In the genomic region with DNA sequence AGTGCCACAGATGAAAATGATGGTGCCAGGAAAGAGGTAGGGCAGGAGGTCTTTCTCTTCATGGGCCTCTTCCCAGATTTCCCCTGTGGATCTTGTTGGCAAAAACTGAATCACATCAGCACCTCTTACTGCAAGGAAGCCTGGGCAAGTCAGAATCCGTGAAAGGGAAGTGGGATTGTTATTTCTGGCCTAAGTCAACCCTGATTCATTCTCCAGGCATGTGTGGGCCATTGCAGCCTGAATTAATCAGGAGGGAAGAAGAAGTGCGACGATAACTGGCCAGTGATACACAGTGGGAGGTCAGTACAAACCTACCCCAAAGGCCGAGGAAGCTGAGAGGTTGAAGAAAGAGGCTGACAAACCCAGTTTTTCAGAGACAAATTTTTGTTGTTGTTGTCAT, we compare ENCODE assay signal across 8 cellular contexts. TPM values are rescaled to one million over a fixed set of nuclear protein-coding genes. Genes with fewer than 3 reads are reported as not detected.
DNase-seq lines count a peak whose midpoint lies in the region; ATAC-seq and TF ChIP-seq lines count a peak whose summit lies in the region.

No MANE protein-coding gene starts in this region.

- TF ChIP-seq EP300 in SK-N-SH (IDR thresholded peaks at IDR 0.05; ENCODE audit: borderline replicate concordance in 1 of 2, low read depth in 1 of 2, low read length in 1 of 2): peak in 1 of 2 experiments; percentile 64; a peak in 1 of 4 replicates

- no peak for TF ChIP-seq RAD21 in SK-N-SH (IDR thresholded peaks at IDR 0.05; ENCODE audit: low read length)

- no peaks in the 10 kb centered on the region for H3K27me3 ChIP-seq in SK-N-SH (ENCODE audit: insufficient read depth)
- no peaks in the 10 kb centered on the region for H3K27me3 ChIP-seq in skeletal muscle tissue (ENCODE audit: control insufficient read depth in 3 of 3, insufficient read depth in 3 of 3, low read length in 3 of 3)

- no peaks in the 10 kb centered on the region for H4K20me1 ChIP-seq in SK-N-SH (ENCODE audit: insufficient read depth)

- H3K4me3 ChIP-seq in SK-N-SH (ENCODE audit: low read depth in 2 of 2, low read length in 1 of 2) (no peak overlapping the region), foreskin fibroblast (ENCODE audit: low read depth in 1 of 2, low read length in 2 of 2) (no peak overlapping the region), skeletal muscle tissue (ENCODE audit: low read length in 3 of 3) (no peak overlapping the region)

- CTCF ChIA-PET in SK-N-SH (lab: Yijun Ruan, JAX): interaction anchor here (1.9 kb wide), 1 partner anchor 52 kb away, joined by 9 read pairs; no protein-coding TSS in a partner anchor

- DNase-seq in H4 (ENCODE audit: low spot score): peak; percentile 32
- no peak for DNase-seq in SK-N-SH
- peak; percentile 96 for DNase-seq in foreskin fibroblast
- no peak for DNase-seq in NCI-H69 (lab: John Stamatoyannopoulos, UW)
- no peak for DNase-seq in superior temporal gyrus (ENCODE audit: extremely low spot score)

- H3K9me3 ChIP-seq in SK-N-SH (no peaks in the 10 kb centered on the region), skeletal muscle tissue (ENCODE audit: control insufficient read depth in 3 of 3, low read length in 3 of 3) (no peaks in the 10 kb centered on the region)

- H2AFZ ChIP-seq in SK-N-SH (ENCODE audit: low read depth): peak overlapping the region; percentile 61; the same call in 1 of the 2 replicates

- H3K9me2 ChIP-seq in SK-N-SH: no peaks in the 10 kb centered on the region

- H3K9ac ChIP-seq in SK-N-SH (peak overlapping the region; percentile 26; the same call in 1 of the 2 replicates), skeletal muscle tissue (ENCODE audit: low read depth in 1 of 3, low read length in 3 of 3) (no peak overlapping the region)

- WGBS in SK-N-SH (ENCODE audit: low lambda C conversion rate): 13% methylated on average over 4 of the region's 4 CpGs

- H3K36me3 ChIP-seq in SK-N-SH (replicated peaks in 1 of 2; ENCODE audit: control insufficient read depth in 1 of 2, insufficient read depth in 2 of 2, low read length in 1 of 2): no peaks in the 10 kb centered on the region
- H3K36me3 ChIP-seq in skeletal muscle tissue (ENCODE audit: control insufficient read depth in 3 of 3, insufficient read depth in 3 of 3, low read length in 3 of 3): no peaks in the 10 kb centered on the region

- no peaks in the 10 kb centered on the region for H3K79me2 ChIP-seq in SK-N-SH (ENCODE audit: insufficient read depth)

- peaks cover 17% of the 10 kb centered on the region for H3F3A ChIP-seq in SK-N-SH (replicated peaks; ENCODE audit: insufficient read depth)

- POLR2A ChIA-PET in SK-N-SH (lab: Yijun Ruan, JAX): no interaction called here

- ATAC-seq in HG03571 (IDR thresholded peaks at IDR 0.05; ENCODE audit: unreplicated experiment) (no peak), GM21717 (IDR thresholded peaks at IDR 0.05; ENCODE audit: unreplicated experiment) (no peak)

- peaks cover 0 to 11% of the 10 kb centered on the region in 2 experiments; a peak in 1 of 4 replicates for H3K4me1 ChIP-seq in SK-N-SH (ENCODE audit: control insufficient read depth in 1 of 2, insufficient read depth in 2 of 2, low read depth in 1 of 2, low read length in 1 of 2)
- peaks cover 6 to 11% (median 8%) of the 10 kb centered on the region in 3 donors for H3K4me1 ChIP-seq in skeletal muscle tissue (ENCODE audit: control insufficient read depth in 3 of 3, insufficient read depth in 3 of 3, low read length in 3 of 3)

- peak overlapping the region; percentile 54; the same call in 1 of the 2 replicates for H3K4me2 ChIP-seq in SK-N-SH

- H3K27ac ChIP-seq in SK-N-SH (ENCODE audit: low read depth in 2 of 2, low read length in 1 of 2): peak overlapping the region; percentile 5 to 90; a peak in 3 of 4 replicates
- H3K27ac ChIP-seq in skeletal muscle tissue (ENCODE audit: low read depth, low read length): peak overlapping the region; percentile 36

- TF ChIP-seq CTCF in SK-N-SH (IDR thresholded peaks at IDR 0.05) (no peak), foreskin fibroblast (IDR thresholded peaks at IDR 0.05; ENCODE audit: low read depth, low read length) (no peak)

TF ChIP-seq in SK-N-SH, 30 proteins besides CTCF, POLR2A, EP300 and RAD21:
- TF ChIP-seq ELF1 (IDR thresholded peaks at IDR 0.05) (peak; percentile 42), JUND (IDR thresholded peaks at IDR 0.05) (peak; percentile 87), CHD2 (IDR thresholded peaks at IDR 0.05; ENCODE audit: low read length, partially characterized antibody) (no peak), MEF2A (IDR thresholded peaks at IDR 0.05; ENCODE audit: borderline replicate concordance, low read depth) (peak; percentile 28; the same call in 1 of the 2 replicates), RFX5 (IDR thresholded peaks at IDR 0.05; ENCODE audit: low read length) (no peak), TEAD4 (IDR thresholded peaks at IDR 0.05; ENCODE audit: borderline replicate concordance, insufficient read depth) (peak; percentile 72), NFIC (IDR thresholded peaks at IDR 0.05; ENCODE audit: borderline replicate concordance) (peak; percentile 93), POLR2AphosphoS5 (IDR thresholded peaks at IDR 0.05; ENCODE audit: low read depth, low read length) (no peak), YY1 (IDR thresholded peaks at IDR 0.05; ENCODE audit: low read depth) (0 out of 2 replicates have a peak, but pooled peaks have one; percentile 27), TCF12 (IDR thresholded peaks at IDR 0.05) (peak; percentile 89), GABPA (IDR thresholded peaks at IDR 0.05; ENCODE audit: low read depth) (no peak), REST (IDR thresholded peaks at IDR 0.05; ENCODE audit: low read depth, low read length) (no peak), FOSL2 (IDR thresholded peaks at IDR 0.05; ENCODE audit: borderline replicate concordance, low read depth) (peak; percentile 88), SMC3 (IDR thresholded peaks at IDR 0.05; ENCODE audit: low read depth, low read length) (no peak), TAF1 (IDR thresholded peaks at IDR 0.05; ENCODE audit: borderline replicate concordance, low read depth, low read length) (no peak)
- TF ChIP-seq, protein P1, sequence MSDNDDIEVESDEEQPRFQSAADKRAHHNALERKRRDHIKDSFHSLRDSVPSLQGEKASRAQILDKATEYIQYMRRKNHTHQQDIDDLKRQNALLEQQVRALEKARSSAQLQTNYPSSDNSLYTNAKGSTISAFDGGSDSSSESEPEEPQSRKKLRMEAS (IDR thresholded peaks at IDR 0.05; ENCODE audit: low read depth): peak; percentile 91
- TF ChIP-seq, protein P2, sequence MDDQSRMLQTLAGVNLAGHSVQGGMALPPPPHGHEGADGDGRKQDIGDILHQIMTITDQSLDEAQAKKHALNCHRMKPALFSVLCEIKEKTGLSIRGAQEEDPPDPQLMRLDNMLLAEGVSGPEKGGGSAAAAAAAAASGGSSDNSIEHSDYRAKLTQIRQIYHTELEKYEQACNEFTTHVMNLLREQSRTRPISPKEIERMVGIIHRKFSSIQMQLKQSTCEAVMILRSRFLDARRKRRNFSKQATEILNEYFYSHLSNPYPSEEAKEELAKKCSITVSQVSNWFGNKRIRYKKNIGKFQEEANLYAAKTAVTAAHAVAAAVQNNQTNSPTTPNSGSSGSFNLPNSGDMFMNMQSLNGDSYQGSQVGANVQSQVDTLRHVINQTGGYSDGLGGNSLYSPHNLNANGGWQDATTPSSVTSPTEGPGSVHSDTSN (IDR thresholded peaks at IDR 0.05): peak; percentile 71
- TF ChIP-seq, protein P3, sequence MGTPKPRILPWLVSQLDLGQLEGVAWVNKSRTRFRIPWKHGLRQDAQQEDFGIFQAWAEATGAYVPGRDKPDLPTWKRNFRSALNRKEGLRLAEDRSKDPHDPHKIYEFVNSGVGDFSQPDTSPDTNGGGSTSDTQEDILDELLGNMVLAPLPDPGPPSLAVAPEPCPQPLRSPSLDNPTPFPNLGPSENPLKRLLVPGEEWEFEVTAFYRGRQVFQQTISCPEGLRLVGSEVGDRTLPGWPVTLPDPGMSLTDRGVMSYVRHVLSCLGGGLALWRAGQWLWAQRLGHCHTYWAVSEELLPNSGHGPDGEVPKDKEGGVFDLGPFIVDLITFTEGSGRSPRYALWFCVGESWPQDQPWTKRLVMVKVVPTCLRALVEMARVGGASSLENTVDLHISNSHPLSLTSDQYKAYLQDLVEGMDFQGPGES (IDR thresholded peaks at IDR 0.05; ENCODE audit: low read depth, low read length): no peak

RNA-seq across cellular contexts. Expression of gene NSMCE1, which starts 17.9 kb away (rescaled TPM):
- total RNA-seq in H4 (2014; rRNA removed; shearing (Covaris generic)): 49.4 and 52.6 TPM in 2 replicates
- 37.9 and 39.8 TPM in 2 replicates for polyA plus RNA-seq in SK-N-SH (2012; rRNA removed)
- 45.3 and 46.1 TPM in 2 replicates for polyA plus RNA-seq in SK-N-SH (2012; cell fraction: cytosol; rRNA removed)
- 20.5 and 24.4 TPM in 2 replicates for polyA plus RNA-seq in SK-N-SH (2012; cell fraction: nucleus; rRNA removed)
- total RNA-seq in skeletal muscle tissue: 51.7 TPM

RNA-seq across cellular contexts. Expression of gene IL4R, which starts 27.3 kb away (rescaled TPM):
- 8.5 and 9.0 TPM in 2 replicates for total RNA-seq in H4 (2014; rRNA removed; shearing (Covaris generic))
- 16.1 and 16.4 TPM in 2 replicates for polyA plus RNA-seq in SK-N-SH (2012; rRNA removed)
- 7.9 and 11.4 TPM in 2 replicates for polyA plus RNA-seq in SK-N-SH (2012; cell fraction: cytosol; rRNA removed)
- 28.8 and 28.9 TPM in 2 replicates for polyA plus RNA-seq in SK-N-SH (2012; cell fraction: nucleus; rRNA removed)
- 7.8 TPM for total RNA-seq in skeletal muscle tissue

Comparison
In these comparisons a context has a peak if more than half of its experiments do, and no peak if none do; other contexts are left out.
1. DNase-seq: peak in H4 (single experiment) and foreskin fibroblast (2 of 2); none in SK-N-SH (single experiment), NCI-H69 (single experiment) and superior temporal gyrus (single experiment).